ENCODE assay signal across 1 cellular context in the genomic region with DNA sequence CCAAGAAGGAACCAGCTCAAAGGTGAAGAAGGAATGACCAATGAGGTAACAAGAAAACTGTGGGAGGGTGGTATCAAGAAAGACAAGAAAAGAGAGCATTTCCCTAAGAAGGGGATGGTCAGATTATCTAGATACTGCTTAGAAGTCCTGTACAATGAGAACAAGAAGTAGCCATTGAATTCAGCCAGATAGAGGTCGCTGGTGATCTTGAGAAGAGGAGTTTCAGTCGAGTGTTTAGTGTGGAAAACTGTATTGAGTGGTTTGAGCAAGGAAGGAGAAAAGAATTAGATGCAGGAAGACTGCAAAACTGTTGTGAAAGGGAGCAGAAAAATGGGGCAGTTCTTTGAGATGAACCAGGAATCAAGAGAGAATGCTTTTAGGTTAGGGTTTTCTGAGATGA.
TF ChIP-seq lines count a peak whose summit lies in the region.

No MANE protein-coding gene starts in this region.

TF ChIP-seq in GM23338, 12 proteins besides CTCF, POLR2A, EP300 and RAD21 (continued from another document):
- TF ChIP-seq, protein P1, sequence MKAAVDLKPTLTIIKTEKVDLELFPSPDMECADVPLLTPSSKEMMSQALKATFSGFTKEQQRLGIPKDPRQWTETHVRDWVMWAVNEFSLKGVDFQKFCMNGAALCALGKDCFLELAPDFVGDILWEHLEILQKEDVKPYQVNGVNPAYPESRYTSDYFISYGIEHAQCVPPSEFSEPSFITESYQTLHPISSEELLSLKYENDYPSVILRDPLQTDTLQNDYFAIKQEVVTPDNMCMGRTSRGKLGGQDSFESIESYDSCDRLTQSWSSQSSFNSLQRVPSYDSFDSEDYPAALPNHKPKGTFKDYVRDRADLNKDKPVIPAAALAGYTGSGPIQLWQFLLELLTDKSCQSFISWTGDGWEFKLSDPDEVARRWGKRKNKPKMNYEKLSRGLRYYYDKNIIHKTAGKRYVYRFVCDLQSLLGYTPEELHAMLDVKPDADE (IDR thresholded peaks at IDR 0.05) = no peak
- no peak for TF ChIP-seq ZNF331 (CRISPR knock-in tag; IDR thresholded peaks at IDR 0.05; ENCODE audit: low read depth)
- TF ChIP-seq, protein P2, sequence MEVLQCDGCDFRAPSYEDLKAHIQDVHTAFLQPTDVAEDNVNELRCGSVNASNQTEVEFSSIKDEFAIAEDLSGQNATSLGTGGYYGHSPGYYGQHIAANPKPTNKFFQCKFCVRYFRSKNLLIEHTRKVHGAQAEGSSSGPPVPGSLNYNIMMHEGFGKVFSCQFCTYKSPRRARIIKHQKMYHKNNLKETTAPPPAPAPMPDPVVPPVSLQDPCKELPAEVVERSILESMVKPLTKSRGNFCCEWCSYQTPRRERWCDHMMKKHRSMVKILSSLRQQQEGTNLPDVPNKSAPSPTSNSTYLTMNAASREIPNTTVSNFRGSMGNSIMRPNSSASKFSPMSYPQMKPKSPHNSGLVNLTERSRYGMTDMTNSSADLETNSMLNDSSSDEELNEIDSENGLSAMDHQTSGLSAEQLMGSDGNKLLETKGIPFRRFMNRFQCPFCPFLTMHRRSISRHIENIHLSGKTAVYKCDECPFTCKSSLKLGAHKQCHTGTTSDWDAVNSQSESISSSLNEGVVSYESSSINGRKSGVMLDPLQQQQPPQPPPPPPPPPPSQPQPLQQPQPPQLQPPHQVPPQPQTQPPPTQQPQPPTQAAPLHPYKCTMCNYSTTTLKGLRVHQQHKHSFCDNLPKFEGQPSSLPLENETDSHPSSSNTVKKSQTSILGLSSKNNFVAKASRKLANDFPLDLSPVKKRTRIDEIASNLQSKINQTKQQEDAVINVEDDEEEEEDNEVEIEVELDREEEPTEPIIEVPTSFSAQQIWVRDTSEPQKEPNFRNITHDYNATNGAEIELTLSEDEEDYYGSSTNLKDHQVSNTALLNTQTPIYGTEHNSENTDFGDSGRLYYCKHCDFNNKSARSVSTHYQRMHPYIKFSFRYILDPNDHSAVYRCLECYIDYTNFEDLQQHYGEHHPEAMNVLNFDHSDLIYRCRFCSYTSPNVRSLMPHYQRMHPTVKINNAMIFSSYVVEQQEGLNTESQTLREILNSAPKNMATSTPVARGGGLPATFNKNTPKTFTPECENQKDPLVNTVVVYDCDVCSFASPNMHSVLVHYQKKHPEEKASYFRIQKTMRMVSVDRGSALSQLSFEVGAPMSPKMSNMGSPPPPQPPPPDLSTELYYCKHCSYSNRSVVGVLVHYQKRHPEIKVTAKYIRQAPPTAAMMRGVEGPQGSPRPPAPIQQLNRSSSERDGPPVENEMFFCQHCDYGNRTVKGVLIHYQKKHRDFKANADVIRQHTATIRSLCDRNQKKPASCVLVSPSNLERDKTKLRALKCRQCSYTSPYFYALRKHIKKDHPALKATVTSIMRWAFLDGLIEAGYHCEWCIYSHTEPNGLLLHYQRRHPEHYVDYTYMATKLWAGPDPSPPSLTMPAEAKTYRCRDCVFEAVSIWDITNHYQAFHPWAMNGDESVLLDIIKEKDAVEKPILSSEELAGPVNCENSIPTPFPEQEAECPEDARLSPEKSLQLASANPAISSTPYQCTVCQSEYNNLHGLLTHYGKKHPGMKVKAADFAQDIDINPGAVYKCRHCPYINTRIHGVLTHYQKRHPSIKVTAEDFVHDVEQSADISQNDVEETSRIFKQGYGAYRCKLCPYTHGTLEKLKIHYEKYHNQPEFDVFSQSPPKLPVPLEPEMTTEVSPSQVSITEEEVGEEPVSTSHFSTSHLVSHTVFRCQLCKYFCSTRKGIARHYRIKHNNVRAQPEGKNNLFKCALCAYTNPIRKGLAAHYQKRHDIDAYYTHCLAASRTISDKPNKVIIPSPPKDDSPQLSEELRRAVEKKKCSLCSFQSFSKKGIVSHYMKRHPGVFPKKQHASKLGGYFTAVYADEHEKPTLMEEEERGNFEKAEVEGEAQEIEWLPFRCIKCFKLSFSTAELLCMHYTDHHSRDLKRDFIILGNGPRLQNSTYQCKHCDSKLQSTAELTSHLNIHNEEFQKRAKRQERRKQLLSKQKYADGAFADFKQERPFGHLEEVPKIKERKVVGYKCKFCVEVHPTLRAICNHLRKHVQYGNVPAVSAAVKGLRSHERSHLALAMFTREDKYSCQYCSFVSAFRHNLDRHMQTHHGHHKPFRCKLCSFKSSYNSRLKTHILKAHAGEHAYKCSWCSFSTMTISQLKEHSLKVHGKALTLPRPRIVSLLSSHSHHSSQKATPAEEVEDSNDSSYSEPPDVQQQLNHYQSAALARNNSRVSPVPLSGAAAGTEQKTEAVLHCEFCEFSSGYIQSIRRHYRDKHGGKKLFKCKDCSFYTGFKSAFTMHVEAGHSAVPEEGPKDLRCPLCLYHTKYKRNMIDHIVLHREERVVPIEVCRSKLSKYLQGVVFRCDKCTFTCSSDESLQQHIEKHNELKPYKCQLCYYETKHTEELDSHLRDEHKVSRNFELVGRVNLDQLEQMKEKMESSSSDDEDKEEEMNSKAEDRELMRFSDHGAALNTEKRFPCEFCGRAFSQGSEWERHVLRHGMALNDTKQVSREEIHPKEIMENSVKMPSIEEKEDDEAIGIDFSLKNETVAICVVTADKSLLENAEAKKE (CRISPR knock-in tag; IDR thresholded peaks at IDR 0.05) = no peak
- no peak for TF ChIP-seq JUNB (IDR thresholded peaks at IDR 0.05; ENCODE audit: unreplicated experiment)
- no peak for TF ChIP-seq CREB1 (CRISPR knock-in tag; IDR thresholded peaks at IDR 0.05; ENCODE audit: low read depth)
- no peak for TF ChIP-seq EZH2phosphoT487 (IDR thresholded peaks at IDR 0.05; ENCODE audit: unreplicated experiment)
- TF ChIP-seq POLR2AphosphoS5 (IDR thresholded peaks at IDR 0.05; ENCODE audit: low read depth) = no peak
- TF ChIP-seq NANOG (IDR thresholded peaks at IDR 0.05; ENCODE audit: borderline replicate concordance) = no peak
- no peak for TF ChIP-seq STAT1 (IDR thresholded peaks at IDR 0.05; ENCODE audit: unreplicated experiment)
